ENCODE assay signal across 17 cellular contexts in the genomic region with DNA sequence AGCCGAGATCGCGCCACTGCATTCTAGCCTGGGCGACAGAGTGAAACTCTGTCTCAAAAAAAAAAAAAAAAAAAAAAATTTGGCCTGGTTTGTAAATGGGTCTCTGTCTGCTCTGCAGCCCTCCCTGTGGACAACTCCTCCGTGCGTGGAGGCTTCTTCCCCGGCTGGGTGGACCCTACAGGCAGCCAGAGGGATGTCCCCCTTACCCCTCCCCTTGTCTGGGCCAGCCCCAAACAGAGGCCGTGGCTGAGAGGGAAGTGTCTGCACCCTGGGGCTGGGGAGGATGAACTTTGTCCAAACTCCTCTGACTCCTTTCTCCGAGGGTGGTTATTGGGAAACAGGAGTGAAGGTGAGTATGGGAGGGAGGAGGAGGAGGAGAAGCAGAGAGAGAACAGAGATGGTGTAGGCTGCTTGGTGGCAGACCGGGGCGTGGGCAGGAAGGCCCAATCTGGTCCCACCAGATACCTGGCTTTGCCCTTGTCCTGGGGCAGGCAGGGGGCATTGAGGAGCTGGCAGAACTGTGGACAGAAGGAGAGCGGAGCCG.
DNase-seq lines count a peak whose midpoint lies in the region; FAIRE-seq and TF ChIP-seq lines count a peak whose summit lies in the region.
"Had no signal": no experiment of that assay in that cellular context is flagged by ENCODE, and none has a peak within 500 bp of the region (broad histone marks: within the 10 kb centered on the region; RNA-seq: fewer than 3 reads in every experiment).

No MANE protein-coding gene starts in this region.

- POLR2A ChIA-PET in H1 (lab: Charles Lee; ENCODE audit: partially characterized antibody), result interaction anchor here (1.2 kb wide), 1 partner anchor 10 kb away, joined by 3 read pairs; no protein-coding TSS in a partner anchor

- no peak overlapping the region for H3K14ac ChIP-seq in H1 (ENCODE audit: insufficient read length)

- H3K4me3 ChIP-seq in H7 (ENCODE audit: insufficient read depth, low read depth, low read length), result no peak overlapping the region
- no peak overlapping the region for H3K4me3 ChIP-seq in H1 (ENCODE audit: extremely low read depth in 1 of 4, insufficient read depth in 2 of 4, low read depth in 3 of 4, low read length in 4 of 4)
- H3K4me3 ChIP-seq in neural progenitor cell, result no peak overlapping the region

- no peaks in the 10 kb centered on the region for H3K9me3 Mint-ChIP-seq in neural progenitor cell
- H3K9me3 Mint-ChIP-seq: CD8-positive, alpha-beta T cell had no signal

- H3K36me3 ChIP-seq in H7 (replicated peaks; ENCODE audit: control insufficient read depth, insufficient read depth, low read length), result no peaks in the 10 kb centered on the region
- H3K36me3 ChIP-seq in H1 (ENCODE audit: control insufficient read depth in 2 of 4, insufficient read depth in 4 of 4, low read length in 3 of 4), result no peaks in the 10 kb centered on the region
- H3K36me3 ChIP-seq in neural progenitor cell, result no peaks in the 10 kb centered on the region

- H3K9me3 ChIP-seq in H1 (ENCODE audit: insufficient read depth in 2 of 2, low read depth in 1 of 2, low read length in 1 of 2) (no peaks in the 10 kb centered on the region), neural progenitor cell (ENCODE audit: low read depth) (no peaks in the 10 kb centered on the region)

- H2BK15ac ChIP-seq in H1 (ENCODE audit: low read length), result no peak overlapping the region

- no peak overlapping the region for H3K4me2 ChIP-seq in H1 (ENCODE audit: insufficient read depth in 1 of 2, low read depth in 2 of 2, low read length in 2 of 2)
- H3K4me2 ChIP-seq in neural progenitor cell, result no peak overlapping the region
- H3K4me2 ChIP-seq: KMS-11 had no signal

- peaks cover 9% of the 10 kb centered on the region for H3K27me3 Mint-ChIP-seq in neural progenitor cell (ENCODE audit: insufficient read depth, low read depth)

- H3K36me3 Mint-ChIP-seq in neural progenitor cell, result peaks cover 2% of the 10 kb centered on the region
- H3K36me3 Mint-ChIP-seq: CD8-positive, alpha-beta T cell had no signal

- peaks cover 0 to 7% (median 2%) of the 10 kb centered on the region in 4 experiments; a peak in 3 of 7 replicates for H3K4me1 ChIP-seq in H1 (replicated peaks in 1 of 4; ENCODE audit: control insufficient read depth in 3 of 4, insufficient read depth in 4 of 4, low read length in 3 of 4)
- H3K4me1 ChIP-seq in neural progenitor cell, result peaks cover 2% of the 10 kb centered on the region

- H3K79me1 ChIP-seq in H1 (ENCODE audit: low read depth, low read length), result no peaks in the 10 kb centered on the region

- TF ChIP-seq EP300 in H1 (IDR thresholded peaks at IDR 0.05; ENCODE audit: borderline replicate concordance in 1 of 2, low read depth in 2 of 2, low read length in 2 of 2), result no peak

- H3F3A ChIP-seq in neural progenitor cell (ENCODE audit: low read depth), result peaks cover 29% of the 10 kb centered on the region

- H2BK5ac ChIP-seq in H1 (ENCODE audit: low read depth, low read length), result no peak overlapping the region

- H3K27me3 ChIP-seq in H7 (ENCODE audit: control insufficient read depth, insufficient read depth, low read length) (no peaks in the 10 kb centered on the region), H1 (replicated peaks in 1 of 4; ENCODE audit: control insufficient read depth in 3 of 4, extremely low read depth in 1 of 4, insufficient read depth in 3 of 4, low read length in 3 of 4) (no peaks in the 10 kb centered on the region), neural progenitor cell (no peaks in the 10 kb centered on the region)

- no peak overlapping the region for H3K4me3 Mint-ChIP-seq in neural progenitor cell
- H3K4me3 Mint-ChIP-seq: CD8-positive, alpha-beta T cell had no signal

- H4K20me1 ChIP-seq in H1 (replicated peaks in 1 of 2; ENCODE audit: control insufficient read depth in 1 of 2, insufficient read depth in 2 of 2, low read length in 2 of 2) (peaks cover 0 to 2% of the 10 kb centered on the region in 2 experiments), neural progenitor cell (ENCODE audit: low read depth) (no peaks in the 10 kb centered on the region)

- no peaks in the 10 kb centered on the region for H3K79me2 ChIP-seq in H1 (ENCODE audit: control insufficient read depth in 1 of 2, insufficient read depth in 2 of 2, low read length in 2 of 2)
- no peaks in the 10 kb centered on the region for H3K79me2 ChIP-seq in neural progenitor cell (ENCODE audit: low read depth)

- peak overlapping the region; percentile 72 for H3K4ac ChIP-seq in H1 (replicated peaks; ENCODE audit: insufficient read length, low read depth, low read length)

- H3K27ac ChIP-seq in H1 (ENCODE audit: low read depth, low read length) (no peak overlapping the region), neural progenitor cell (no peak overlapping the region)
- H3K27ac ChIP-seq: KMS-11 had no signal

- TF ChIP-seq POLR2A in H1 (IDR thresholded peaks at IDR 0.05; ENCODE audit: control extremely low read depth in 1 of 2, low read depth in 2 of 2, low read length in 2 of 2), result no peak

- WGBS in H1 (ENCODE audit: extremely low coverage in 1 of 2, insufficient coverage in 1 of 2, insufficient read length in 1 of 2, insufficient replicate concordance in 2 of 2, low coverage in 1 of 2, low lambda C conversion rate in 2 of 2, missing lambda C conversion rate in 1 of 2), 2 experiments, result 81% methylated on average over 13 of the region's 13 CpGs; no CpG with 5 or more reads in 1 of the 2 experiments

- H3K23ac ChIP-seq in H1 (ENCODE audit: insufficient read length), result no peak overlapping the region

- no peak overlapping the region; the same call in 1 of the 2 replicates for H3K18ac ChIP-seq in H1 (ENCODE audit: extremely low read depth, low read length)

- H3K9ac ChIP-seq in H1 (replicated peaks in 1 of 4; ENCODE audit: extremely low read depth in 1 of 4, low read depth in 3 of 4, low read length in 3 of 4), result no peak overlapping the region
- H3K9ac ChIP-seq in neural progenitor cell, result no peak overlapping the region
- H3K9ac ChIP-seq: KMS-11 had no signal

- H4K8ac ChIP-seq in H1 (ENCODE audit: extremely low read depth, insufficient read depth, low read length), result no peak overlapping the region

- CTCF ChIA-PET in H1 (lab: Charles Lee; ENCODE audit: partially characterized antibody), result interaction anchor here (0.8 to 3.4 kb wide), 7 partner anchors 8 to 237 kb away, joined by 3 to 10 read pairs (median 4); no protein-coding TSS in a partner anchor

- H3K27ac Mint-ChIP-seq in neural progenitor cell, result peak overlapping the region; percentile 38
- H3K27ac Mint-ChIP-seq: CD8-positive, alpha-beta T cell had no signal

- no peak overlapping the region for H3K56ac ChIP-seq in H1 (replicated peaks; ENCODE audit: insufficient read length, low read depth, low read length)

- peaks cover 51% of the 10 kb centered on the region for H3K4me1 Mint-ChIP-seq in neural progenitor cell

- no peak overlapping the region for H2AK5ac ChIP-seq in H1 (ENCODE audit: low read depth, low read length)

- H4K5ac ChIP-seq in H1 (ENCODE audit: insufficient read length, low read depth, low read length), result no peak overlapping the region

- H4K91ac ChIP-seq in H1 (replicated peaks; ENCODE audit: insufficient read length, low read length), result peak overlapping the region; percentile 7

- no peak overlapping the region for H2BK20ac ChIP-seq in H1 (ENCODE audit: low read length)

- TF ChIP-seq RAD21 in H1 (IDR thresholded peaks at IDR 0.05 in 1 of 2, conservative IDR thresholded peaks at IDR 0.05 in 1 of 2; ENCODE audit: low read depth in 2 of 2, low read length in 2 of 2), result no peak

- peak overlapping the region; percentile 75; the same call in 1 of the 2 replicates for H2BK12ac ChIP-seq in H1 (ENCODE audit: low read depth, low read length)

- H2BK120ac ChIP-seq in H1 (replicated peaks; ENCODE audit: low read depth, low read length), result no peak overlapping the region

- H3K23me2 ChIP-seq in H1 (ENCODE audit: low read depth, low read length), result no peaks in the 10 kb centered on the region

- H2AFZ ChIP-seq in H1 (ENCODE audit: low read length) (no peak overlapping the region), neural progenitor cell (replicated peaks) (no peak overlapping the region)

- TF ChIP-seq CTCF in H1 (IDR thresholded peaks at IDR 0.05; ENCODE audit: control extremely low read depth in 1 of 3, insufficient read depth in 1 of 3, low read depth in 1 of 3, low read length in 3 of 3) (no peak), neural progenitor cell (IDR thresholded peaks at IDR 0.05) (no peak)

- DNase-seq in H7, result peak; percentile 76
- no peak for DNase-seq in H1 (ENCODE audit: low read depth in 1 of 2, low spot score in 2 of 2)
- peak; percentile 22 for DNase-seq in neural progenitor cell (ENCODE audit: low spot score)
- DNase-seq in UCSD-AML1 (lab: John Stamatoyannopoulos, UW; ENCODE audit: unreplicated experiment), result no peak
- DNase-seq in activated effector memory CD4-positive, alpha-beta T cell treated with Interleukin-2 at 50 U/mL for 16 hours, result no peak
- no peak for DNase-seq in NCI-H1417 treated with DMSO at 0.1 percent for 48 hours (lab: John Stamatoyannopoulos, UW)
- DNase-seq in activated naive CD4-positive, alpha-beta T cell (lab: John Stamatoyannopoulos, UW), result no peak
- DNase-seq: CD8-positive, alpha-beta T cell; DND-41; NCI-H1092 treated with DMSO at 0.1 percent for 48 hours; NCI-H2029 treated with DMSO at 0.1 percent for 48 hours; NCI-H226; NCI-H524; NCI-H774; Right ventricle myocardium superior had no signal

- no peak for FAIRE-seq in H1 (lab: Jason Lieb, UNC)
- FAIRE-seq: HTR-8/SVneo had no signal

TF ChIP-seq in H1, 55 proteins besides CTCF, POLR2A, EP300 and RAD21 (continues in another document):
- no peak for TF ChIP-seq KDM4A (IDR thresholded peaks at IDR 0.05; ENCODE audit: low read depth, low read length, severe bottlenecking)
- no peak for TF ChIP-seq ASH2L (IDR thresholded peaks at IDR 0.05; ENCODE audit: low read length)
- TF ChIP-seq SRF (IDR thresholded peaks at IDR 0.05; ENCODE audit: low read depth, low read length), result no peak
- TF ChIP-seq PHF8 (conservative IDR thresholded peaks at IDR 0.05; ENCODE audit: low read depth, low read length), result no peak
- no peak for TF ChIP-seq SIN3A (conservative IDR thresholded peaks at IDR 0.05 in 1 of 2, IDR thresholded peaks at IDR 0.05 in 1 of 2; ENCODE audit: low read depth in 1 of 2, low read length in 2 of 2)
- TF ChIP-seq SP4 (IDR thresholded peaks at IDR 0.05; ENCODE audit: low read length), result no peak
- no peak for TF ChIP-seq SP2 (IDR thresholded peaks at IDR 0.05; ENCODE audit: low read length)
- no peak for TF ChIP-seq RFX5 (IDR thresholded peaks at IDR 0.05; ENCODE audit: borderline replicate concordance, low read depth, low read length)

Comparison
In these comparisons a context has a peak if more than half of its experiments do, and no peak if none do; other contexts are left out.
1. DNase-seq: peak in H7 (single experiment) and neural progenitor cell (single experiment); none in H1 (0 of 2), UCSD-AML1 (single experiment), activated effector memory CD4-positive, alpha-beta T cell treated with Interleukin-2 at 50 U/mL for 16 hours (single experiment), NCI-H1417 treated with DMSO at 0.1 percent for 48 hours (single experiment) and activated naive CD4-positive, alpha-beta T cell (0 of 4).